1 cellular context compared by ENCODE assay signal in genomic region chr5:175677571-175677970, GRCh38.
TF ChIP-seq lines count a peak whose summit lies in the region.

No MANE protein-coding gene starts in this region.

TF ChIP-seq in K562, 482 proteins besides CTCF, POLR2A, EP300 and RAD21:
- TF ChIP-seq ZNF655 (CRISPR knock-in tag; IDR thresholded peaks at IDR 0.05) = no peak
- TF ChIP-seq, protein P1, sequence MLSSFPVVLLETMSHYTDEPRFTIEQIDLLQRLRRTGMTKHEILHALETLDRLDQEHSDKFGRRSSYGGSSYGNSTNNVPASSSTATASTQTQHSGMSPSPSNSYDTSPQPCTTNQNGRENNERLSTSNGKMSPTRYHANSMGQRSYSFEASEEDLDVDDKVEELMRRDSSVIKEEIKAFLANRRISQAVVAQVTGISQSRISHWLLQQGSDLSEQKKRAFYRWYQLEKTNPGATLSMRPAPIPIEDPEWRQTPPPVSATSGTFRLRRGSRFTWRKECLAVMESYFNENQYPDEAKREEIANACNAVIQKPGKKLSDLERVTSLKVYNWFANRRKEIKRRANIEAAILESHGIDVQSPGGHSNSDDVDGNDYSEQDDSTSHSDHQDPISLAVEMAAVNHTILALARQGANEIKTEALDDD (IDR thresholded peaks at IDR 0.05) = no peak
- TF ChIP-seq SMARCB1 (IDR thresholded peaks at IDR 0.05; ENCODE audit: insufficient read length, low read depth) = no peak
- TF ChIP-seq HDAC1 (IDR thresholded peaks at IDR 0.05) = no peak
- no peak for TF ChIP-seq NEUROD1 (IDR thresholded peaks at IDR 0.05; ENCODE audit: borderline replicate concordance, low read depth, low read length, partially characterized antibody)
- TF ChIP-seq PPARD (CRISPR knock-in tag; IDR thresholded peaks at IDR 0.05) = no peak
- TF ChIP-seq, protein P2, sequence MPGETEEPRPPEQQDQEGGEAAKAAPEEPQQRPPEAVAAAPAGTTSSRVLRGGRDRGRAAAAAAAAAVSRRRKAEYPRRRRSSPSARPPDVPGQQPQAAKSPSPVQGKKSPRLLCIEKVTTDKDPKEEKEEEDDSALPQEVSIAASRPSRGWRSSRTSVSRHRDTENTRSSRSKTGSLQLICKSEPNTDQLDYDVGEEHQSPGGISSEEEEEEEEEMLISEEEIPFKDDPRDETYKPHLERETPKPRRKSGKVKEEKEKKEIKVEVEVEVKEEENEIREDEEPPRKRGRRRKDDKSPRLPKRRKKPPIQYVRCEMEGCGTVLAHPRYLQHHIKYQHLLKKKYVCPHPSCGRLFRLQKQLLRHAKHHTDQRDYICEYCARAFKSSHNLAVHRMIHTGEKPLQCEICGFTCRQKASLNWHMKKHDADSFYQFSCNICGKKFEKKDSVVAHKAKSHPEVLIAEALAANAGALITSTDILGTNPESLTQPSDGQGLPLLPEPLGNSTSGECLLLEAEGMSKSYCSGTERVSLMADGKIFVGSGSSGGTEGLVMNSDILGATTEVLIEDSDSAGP (CRISPR knock-in tag; IDR thresholded peaks at IDR 0.05) = no peak
- TF ChIP-seq SPI1 (IDR thresholded peaks at IDR 0.05; ENCODE audit: borderline replicate concordance, low read depth, low read length) = peak; percentile 61; the same call in 1 of the 2 replicates
